In genomic region chr6:167515873-167516507, GRCh38 we compare ENCODE assay signal across 1 cellular context.
TF ChIP-seq lines count a peak whose summit lies in the region.

No MANE protein-coding gene starts in this region.

TF ChIP-seq in HepG2, 621 proteins besides CTCF, POLR2A, EP300 and RAD21 (continued from another document):
- TF ChIP-seq ARID3A (IDR thresholded peaks at IDR 0.05; ENCODE audit: low read depth, low read length) (no peak), JUNB (CRISPR knock-in tag; IDR thresholded peaks at IDR 0.05; ENCODE audit: borderline replicate concordance) (peak; percentile 52; the same call in 1 of the 2 replicates), JDP2 (CRISPR knock-in tag; IDR thresholded peaks at IDR 0.05; ENCODE audit: borderline replicate concordance) (no peak), TFAP4 (IDR thresholded peaks at IDR 0.05; ENCODE audit: borderline replicate concordance, low read depth) (no peak), MXD3 (CRISPR knock-in tag; IDR thresholded peaks at IDR 0.05) (no peak), USF2 (IDR thresholded peaks at IDR 0.05; ENCODE audit: low read depth, low read length) (no peak), USF2 (CRISPR knock-in tag; IDR thresholded peaks at IDR 0.05; ENCODE audit: borderline replicate concordance) (no peak), ZNF781 (CRISPR knock-in tag; IDR thresholded peaks at IDR 0.05; ENCODE audit: borderline replicate concordance, not compliant biosample characterization) (no peak), BATF2 (CRISPR knock-in tag; IDR thresholded peaks at IDR 0.05) (no peak), TCF7L2 (IDR thresholded peaks at IDR 0.05; ENCODE audit: low read depth, low read length) (no peak), ZNF841 (CRISPR knock-in tag; IDR thresholded peaks at IDR 0.05; ENCODE audit: borderline replicate concordance) (no peak), KLF9 (CRISPR knock-in tag; IDR thresholded peaks at IDR 0.05; ENCODE audit: low read depth) (no peak), FOXJ3 (CRISPR knock-in tag; IDR thresholded peaks at IDR 0.05; ENCODE audit: borderline replicate concordance) (no peak), ATF7 (IDR thresholded peaks at IDR 0.05) (peak; percentile 63; the same call in 1 of the 2 replicates), ATF7 (CRISPR knock-in tag; IDR thresholded peaks at IDR 0.05) (no peak), TFDP1 (CRISPR knock-in tag; IDR thresholded peaks at IDR 0.05; ENCODE audit: borderline replicate concordance) (no peak), ERF (CRISPR knock-in tag; IDR thresholded peaks at IDR 0.05) (no peak), DRAP1 (CRISPR knock-in tag; IDR thresholded peaks at IDR 0.05) (no peak), ZNF749 (CRISPR knock-in tag; IDR thresholded peaks at IDR 0.05; ENCODE audit: borderline replicate concordance) (no peak), ZFX (CRISPR knock-in tag; IDR thresholded peaks at IDR 0.05; ENCODE audit: low read depth) (no peak), ZNF883 (CRISPR knock-in tag; IDR thresholded peaks at IDR 0.05; ENCODE audit: not compliant biosample characterization) (no peak), PCBP2 (optimal IDR thresholded peaks at IDR 0.05; ENCODE audit: low read depth, low read length, poor library complexity, severe bottlenecking) (no peak), CREB1 (IDR thresholded peaks at IDR 0.05) (peak; percentile 98), CREB1 (CRISPR knock-in tag; IDR thresholded peaks at IDR 0.05) (no peak), NBN (conservative IDR thresholded peaks at IDR 0.05) (peak; percentile 82; the same call in 1 of the 2 replicates), ETS1 (CRISPR knock-in tag; IDR thresholded peaks at IDR 0.05) (no peak), BCL6 (CRISPR knock-in tag; IDR thresholded peaks at IDR 0.05) (no peak), ZNF773 (CRISPR knock-in tag; IDR thresholded peaks at IDR 0.05; ENCODE audit: borderline replicate concordance) (no peak)
